9 cellular contexts compared by ENCODE assay signal in the genomic region with DNA sequence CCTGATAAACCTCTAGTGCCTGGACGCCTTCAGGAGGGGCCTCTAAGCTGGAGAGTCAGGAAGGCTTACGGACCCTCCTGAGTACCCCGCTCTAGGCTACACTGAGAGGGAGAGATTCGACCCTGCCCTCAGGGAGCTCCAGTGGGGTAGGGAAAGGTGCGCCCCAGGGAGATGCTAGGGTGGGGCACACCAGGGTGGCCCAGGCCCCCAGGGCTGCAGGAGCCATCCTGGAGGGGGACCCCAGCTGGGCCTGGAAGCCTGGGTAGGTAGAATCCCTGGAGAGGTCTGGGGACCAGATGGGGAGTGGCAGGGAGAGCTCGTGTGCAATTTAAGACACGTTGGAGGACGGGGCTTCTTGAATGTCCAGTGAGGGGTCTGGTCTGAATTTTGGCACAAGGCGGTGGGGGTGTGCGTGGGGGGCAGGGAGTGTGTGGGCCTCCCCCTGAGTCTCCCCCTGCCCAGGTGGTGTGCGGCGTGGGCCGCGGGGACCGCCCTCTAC. TPM values are rescaled to one million over a fixed set of nuclear protein-coding genes. Genes with fewer than 3 reads are reported as not detected.
DNase-seq lines count a peak whose midpoint lies in the region; ATAC-seq, FAIRE-seq and TF ChIP-seq lines count a peak whose summit lies in the region.
"Had no signal": no experiment of that assay in that cellular context is flagged by ENCODE, and none has a peak within 500 bp of the region (broad histone marks: within the 10 kb centered on the region; RNA-seq: fewer than 3 reads in every experiment).

No MANE protein-coding gene starts in this region.

- peak overlapping the region; percentile 74 for H3K9ac ChIP-seq in astrocyte (ENCODE audit: low read length)

- 38 to 43% methylated on average over 15 of the region's 15 CpGs for WGBS in lung, 2 donors

- H3K27me3 Mint-ChIP-seq in astrocyte (ENCODE audit: low read depth, unreplicated experiment) (peaks cover 20% of the 10 kb centered on the region), endothelial cell (ENCODE audit: unreplicated experiment) (peaks cover 18% of the 10 kb centered on the region)

- no peak overlapping the region for H3K27ac Mint-ChIP-seq in astrocyte (ENCODE audit: unreplicated experiment)
- no peak overlapping the region for H3K27ac Mint-ChIP-seq in endothelial cell (ENCODE audit: unreplicated experiment)

- H3K4me1 Mint-ChIP-seq in astrocyte (ENCODE audit: low read depth, unreplicated experiment), result peaks cover 1% of the 10 kb centered on the region
- H3K4me1 Mint-ChIP-seq in endothelial cell (ENCODE audit: unreplicated experiment), result peaks cover 3% of the 10 kb centered on the region

- intact Hi-C loops in tibial artery (cut with DNase I; ENCODE audit: low total_unique reads), result loop anchor here (5.0 kb wide), 1 partner anchor 47 kb away; a partner anchor contains a TSS

- H2AFZ ChIP-seq in astrocyte (ENCODE audit: low read depth, low read length), result peak overlapping the region; percentile 92

- TF ChIP-seq CTCF in astrocyte (IDR thresholded peaks at IDR 0.05; ENCODE audit: insufficient read depth, low read depth, low read length) (no peak), lung (IDR thresholded peaks at IDR 0.05; ENCODE audit: control extremely low read depth, extremely low read depth) (no peak), tibial artery (IDR thresholded peaks at IDR 0.05) (no peak), endothelial cell (IDR thresholded peaks at IDR 0.05; ENCODE audit: unreplicated experiment) (no peak)

- peaks cover 8% of the 10 kb centered on the region for H3K4me1 ChIP-seq in astrocyte (ENCODE audit: insufficient read depth, low read length)
- H3K4me1 ChIP-seq in lung (ENCODE audit: control insufficient read depth in 2 of 2, insufficient read depth in 2 of 2, low read length in 2 of 2), result peaks cover 0 to 22% of the 10 kb centered on the region in 2 donors
- H3K4me1 ChIP-seq in tibial artery, result peaks cover 5 to 60% (median 52%) of the 10 kb centered on the region in 4 donors

- H3K79me2 ChIP-seq in astrocyte (ENCODE audit: insufficient read depth, low read length), result no peaks in the 10 kb centered on the region

- no peak for FAIRE-seq in astrocyte (lab: Jason Lieb, UNC)

- H3K27me3 ChIP-seq in astrocyte (ENCODE audit: insufficient read depth, low read length) (no peaks in the 10 kb centered on the region), lung (ENCODE audit: control insufficient read depth, insufficient read depth) (no peaks in the 10 kb centered on the region), tibial artery (no peaks in the 10 kb centered on the region)

- H3K4me2 ChIP-seq in astrocyte (ENCODE audit: low read length), result peak overlapping the region; percentile 94

- H3K27ac ChIP-seq in astrocyte (ENCODE audit: low read depth, low read length) (no peak overlapping the region), lung (ENCODE audit: low read depth in 1 of 2, low read length in 1 of 2) (peak overlapping the region; percentile 92 to 94), tibial artery (peak overlapping the region; percentile 93 to 95)

- H3K4me3 Mint-ChIP-seq in astrocyte (ENCODE audit: unreplicated experiment) (peak overlapping the region; percentile 73), endothelial cell (ENCODE audit: unreplicated experiment) (no peak overlapping the region)

- H3K36me3 Mint-ChIP-seq in astrocyte (ENCODE audit: low read depth, unreplicated experiment), result peaks cover 2% of the 10 kb centered on the region
- no peaks in the 10 kb centered on the region for H3K36me3 Mint-ChIP-seq in endothelial cell (ENCODE audit: low read depth, unreplicated experiment)

- no peak for ATAC-seq in lung (ENCODE audit: insufficient read depth, low FRiP score)
- no peak for ATAC-seq in GM18517 (IDR thresholded peaks at IDR 0.05; ENCODE audit: unreplicated experiment)

- DNase-seq in activated T-cell treated with anti-CD3 and anti-CD28 coated beads, Interleukin-2, amount 50 U/mL, for 1 hour, result peak; percentile 35
- DNase-seq in activated T-cell treated with anti-CD3 and anti-CD28 coated beads for 4 hours, result no peak
- DNase-seq in astrocyte (ENCODE audit: low read depth), result no peak
- DNase-seq in lung (ENCODE audit: low spot score), result no peak
- no peak for DNase-seq in tibial artery
- no peak for DNase-seq in GF-D8 (lab: John Stamatoyannopoulos, UW)
- no peak for DNase-seq in endothelial cell (ENCODE audit: low spot score)

- H4K20me1 ChIP-seq in astrocyte (ENCODE audit: insufficient read depth, low read length), result no peaks in the 10 kb centered on the region

- H3K9me3 ChIP-seq in astrocyte (ENCODE audit: insufficient read depth, low read depth, low read length), result no peaks in the 10 kb centered on the region
- peaks cover 0 to 2% of the 10 kb centered on the region in 2 donors for H3K9me3 ChIP-seq in lung (ENCODE audit: control insufficient read depth in 2 of 2, insufficient read depth in 1 of 2, low read length in 1 of 2)
- H3K9me3 ChIP-seq in tibial artery, result no peaks in the 10 kb centered on the region

- H3K9me3 Mint-ChIP-seq in astrocyte (ENCODE audit: unreplicated experiment) (no peaks in the 10 kb centered on the region), endothelial cell (ENCODE audit: unreplicated experiment) (no peaks in the 10 kb centered on the region)

- H3K36me3 ChIP-seq in astrocyte (ENCODE audit: insufficient read depth, low read length) (no peaks in the 10 kb centered on the region), lung (ENCODE audit: control insufficient read depth in 2 of 2, insufficient read depth in 2 of 2, low read length in 2 of 2) (no peaks in the 10 kb centered on the region), tibial artery (no peaks in the 10 kb centered on the region)

- peak overlapping the region; percentile 65 for H3K4me3 ChIP-seq in astrocyte (ENCODE audit: insufficient read depth, low read depth, low read length)
- H3K4me3 ChIP-seq in lung, result peak overlapping the region; percentile 57
- peak overlapping the region; percentile 64 to 80 for H3K4me3 ChIP-seq in tibial artery

RNA-seq across cellular contexts. Expression of a gene that starts 4.7 kb away (rescaled TPM):
- total RNA-seq in astrocyte, result 0.10 and 0.23 TPM in 2 replicates
- 1 to 10 TPM; 1.2 to 1.7 TPM for total RNA-seq in lung
- polyA plus RNA-seq in lung, result 1 to 10 TPM in 1 of 2 donors, under 1 TPM in 1; 0.15 to 1.5 TPM
- not detected for total RNA-seq in endothelial cell (ENCODE audit: unreplicated experiment)

RNA-seq across cellular contexts. Expression of a gene that starts 8.1 kb away (rescaled TPM):
- total RNA-seq in astrocyte (52.9 and 57.0 TPM in 2 replicates), lung (10 to 100 TPM; 26.3 to 56.8 TPM), endothelial cell (ENCODE audit: unreplicated experiment) (44.2 TPM)
- polyA plus RNA-seq in lung, result 10 to 100 TPM; 55.7 to 69.5 TPM

RNA-seq across cellular contexts. Expression of a gene that starts 16.3 kb away (rescaled TPM):
- total RNA-seq in astrocyte (0.16 TPM in 1 of 2 replicates, not detected in the other), lung (10 to 100 TPM in 1 of 2 donors, 1 to 10 TPM in 1; 3.2 to 21.3 TPM), endothelial cell (ENCODE audit: unreplicated experiment) (13.2 TPM)
- polyA plus RNA-seq in lung, result 10 to 100 TPM; 15.8 to 19.7 TPM
- total RNA-seq: pulmonary artery endothelial cell had no signal

RNA-seq across cellular contexts. Expression of a gene that starts 17.3 kb away (rescaled TPM):
- total RNA-seq in astrocyte (1.7 and 2.3 TPM in 2 replicates), lung (10 to 100 TPM in 1 of 2 donors, 1 to 10 TPM in 1; 8.8 to 13.7 TPM), endothelial cell (ENCODE audit: unreplicated experiment) (12.9 TPM)
- polyA plus RNA-seq in lung, result 10 to 100 TPM; 10.8 to 19.0 TPM

RNA-seq across cellular contexts. Expression of a gene that starts 18.5 kb away (rescaled TPM):
- total RNA-seq in astrocyte, result 157 and 159 TPM in 2 replicates
- 100 to 1,000 TPM in 1 of 2 donors, 10 to 100 TPM in 1; 87.2 to 175 TPM for total RNA-seq in lung
- polyA plus RNA-seq in lung, result 100 to 1,000 TPM; 138 to 178 TPM
- total RNA-seq in endothelial cell (ENCODE audit: unreplicated experiment), result 249 TPM
